Comparison of ENCODE assay signal across 1 cellular context in the genomic region with DNA sequence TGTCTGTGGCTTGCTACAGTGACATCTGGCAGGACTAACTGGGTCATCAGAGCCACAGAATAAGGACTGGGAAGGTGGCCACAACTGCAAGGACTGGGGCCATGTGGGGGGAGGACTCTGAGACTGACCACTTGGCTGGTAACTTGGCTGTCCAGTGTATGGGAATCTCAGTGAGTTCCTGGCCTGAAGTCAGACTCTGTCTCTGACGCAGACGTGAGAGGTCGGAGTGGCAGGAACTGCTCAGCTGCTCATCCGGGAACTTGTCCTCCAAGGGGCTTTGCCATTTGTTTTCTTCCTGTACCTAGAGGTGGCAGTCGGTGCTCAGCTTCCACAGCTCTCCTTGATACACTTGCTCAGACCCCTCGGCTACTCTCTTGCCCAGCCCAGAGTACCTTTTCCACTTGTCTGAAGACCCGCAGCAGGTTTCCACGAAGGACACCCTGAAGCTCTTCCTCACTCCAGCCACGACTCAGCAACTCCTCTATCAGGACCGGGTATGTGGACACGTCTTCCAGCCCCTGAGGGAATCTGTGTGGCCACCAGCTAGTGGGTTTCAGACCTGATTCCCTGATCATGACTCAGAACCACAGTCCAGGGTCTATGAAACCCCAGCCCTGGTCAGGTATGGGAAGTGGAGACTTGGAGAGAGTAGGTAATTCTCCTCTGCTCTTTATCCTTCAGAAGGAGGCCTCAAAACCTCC.
TF ChIP-seq lines count a peak whose summit lies in the region.

No MANE protein-coding gene starts in this region.

TF ChIP-seq in HepG2, 621 proteins besides CTCF, POLR2A, EP300 and RAD21 (continued from another document):
- TF ChIP-seq, protein P1, sequence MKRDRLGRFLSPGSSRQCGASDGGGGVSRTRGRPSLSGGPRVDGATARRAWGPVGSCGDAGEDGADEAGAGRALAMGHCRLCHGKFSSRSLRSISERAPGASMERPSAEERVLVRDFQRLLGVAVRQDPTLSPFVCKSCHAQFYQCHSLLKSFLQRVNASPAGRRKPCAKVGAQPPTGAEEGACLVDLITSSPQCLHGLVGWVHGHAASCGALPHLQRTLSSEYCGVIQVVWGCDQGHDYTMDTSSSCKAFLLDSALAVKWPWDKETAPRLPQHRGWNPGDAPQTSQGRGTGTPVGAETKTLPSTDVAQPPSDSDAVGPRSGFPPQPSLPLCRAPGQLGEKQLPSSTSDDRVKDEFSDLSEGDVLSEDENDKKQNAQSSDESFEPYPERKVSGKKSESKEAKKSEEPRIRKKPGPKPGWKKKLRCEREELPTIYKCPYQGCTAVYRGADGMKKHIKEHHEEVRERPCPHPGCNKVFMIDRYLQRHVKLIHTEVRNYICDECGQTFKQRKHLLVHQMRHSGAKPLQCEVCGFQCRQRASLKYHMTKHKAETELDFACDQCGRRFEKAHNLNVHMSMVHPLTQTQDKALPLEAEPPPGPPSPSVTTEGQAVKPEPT (CRISPR knock-in tag; IDR thresholded peaks at IDR 0.05; ENCODE audit: low read depth), result no peak
- TF ChIP-seq CSRNP1 (CRISPR knock-in tag; IDR thresholded peaks at IDR 0.05), result no peak
- no peak for TF ChIP-seq DNMT3B (CRISPR knock-in tag; conservative IDR thresholded peaks at IDR 0.05)
- no peak for TF ChIP-seq NR2F6 (IDR thresholded peaks at IDR 0.05)
- 0 out of 2 replicates have a peak, but pooled peaks have one; percentile 11 for TF ChIP-seq NR2F6 (CRISPR knock-in tag; IDR thresholded peaks at IDR 0.05)
- TF ChIP-seq, protein P2, sequence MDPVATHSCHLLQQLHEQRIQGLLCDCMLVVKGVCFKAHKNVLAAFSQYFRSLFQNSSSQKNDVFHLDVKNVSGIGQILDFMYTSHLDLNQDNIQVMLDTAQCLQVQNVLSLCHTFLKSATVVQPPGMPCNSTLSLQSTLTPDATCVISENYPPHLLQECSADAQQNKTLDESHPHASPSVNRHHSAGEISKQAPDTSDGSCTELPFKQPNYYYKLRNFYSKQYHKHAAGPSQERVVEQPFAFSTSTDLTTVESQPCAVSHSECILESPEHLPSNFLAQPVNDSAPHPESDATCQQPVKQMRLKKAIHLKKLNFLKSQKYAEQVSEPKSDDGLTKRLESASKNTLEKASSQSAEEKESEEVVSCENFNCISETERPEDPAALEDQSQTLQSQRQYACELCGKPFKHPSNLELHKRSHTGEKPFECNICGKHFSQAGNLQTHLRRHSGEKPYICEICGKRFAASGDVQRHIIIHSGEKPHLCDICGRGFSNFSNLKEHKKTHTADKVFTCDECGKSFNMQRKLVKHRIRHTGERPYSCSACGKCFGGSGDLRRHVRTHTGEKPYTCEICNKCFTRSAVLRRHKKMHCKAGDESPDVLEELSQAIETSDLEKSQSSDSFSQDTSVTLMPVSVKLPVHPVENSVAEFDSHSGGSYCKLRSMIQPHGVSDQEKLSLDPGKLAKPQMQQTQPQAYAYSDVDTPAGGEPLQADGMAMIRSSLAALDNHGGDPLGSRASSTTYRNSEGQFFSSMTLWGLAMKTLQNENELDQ (CRISPR knock-in tag; IDR thresholded peaks at IDR 0.05; ENCODE audit: borderline replicate concordance), result 0 out of 2 replicates have a peak, but pooled peaks have one; percentile 5
- TF ChIP-seq IRF9 (CRISPR knock-in tag; IDR thresholded peaks at IDR 0.05; ENCODE audit: borderline replicate concordance), result no peak
- no peak for TF ChIP-seq POGK (CRISPR knock-in tag; conservative IDR thresholded peaks at IDR 0.05)
- no peak for TF ChIP-seq RCOR2 (CRISPR knock-in tag; IDR thresholded peaks at IDR 0.05)
- no peak for TF ChIP-seq ONECUT2 (CRISPR knock-in tag; IDR thresholded peaks at IDR 0.05)
- TF ChIP-seq ZNF275 (CRISPR knock-in tag; IDR thresholded peaks at IDR 0.05; ENCODE audit: borderline replicate concordance), result no peak
- no peak for TF ChIP-seq ZSCAN31 (CRISPR knock-in tag; IDR thresholded peaks at IDR 0.05; ENCODE audit: low read depth)
- TF ChIP-seq REXO4 (CRISPR knock-in tag; IDR thresholded peaks at IDR 0.05; ENCODE audit: borderline replicate concordance), result no peak
- no peak for TF ChIP-seq ATF7-NPFF (CRISPR knock-in tag; IDR thresholded peaks at IDR 0.05; ENCODE audit: low read depth)
- TF ChIP-seq SNAI1 (CRISPR knock-in tag; IDR thresholded peaks at IDR 0.05; ENCODE audit: borderline replicate concordance), result no peak
- no peak for TF ChIP-seq PAX8 (CRISPR knock-in tag; IDR thresholded peaks at IDR 0.05; ENCODE audit: borderline replicate concordance)
- TF ChIP-seq NKX3-1 (CRISPR knock-in tag; IDR thresholded peaks at IDR 0.05), result no peak
- TF ChIP-seq ZNF224 (CRISPR knock-in tag; IDR thresholded peaks at IDR 0.05), result 0 out of 2 replicates have a peak, but pooled peaks have one; percentile 62
- TF ChIP-seq, protein P3, sequence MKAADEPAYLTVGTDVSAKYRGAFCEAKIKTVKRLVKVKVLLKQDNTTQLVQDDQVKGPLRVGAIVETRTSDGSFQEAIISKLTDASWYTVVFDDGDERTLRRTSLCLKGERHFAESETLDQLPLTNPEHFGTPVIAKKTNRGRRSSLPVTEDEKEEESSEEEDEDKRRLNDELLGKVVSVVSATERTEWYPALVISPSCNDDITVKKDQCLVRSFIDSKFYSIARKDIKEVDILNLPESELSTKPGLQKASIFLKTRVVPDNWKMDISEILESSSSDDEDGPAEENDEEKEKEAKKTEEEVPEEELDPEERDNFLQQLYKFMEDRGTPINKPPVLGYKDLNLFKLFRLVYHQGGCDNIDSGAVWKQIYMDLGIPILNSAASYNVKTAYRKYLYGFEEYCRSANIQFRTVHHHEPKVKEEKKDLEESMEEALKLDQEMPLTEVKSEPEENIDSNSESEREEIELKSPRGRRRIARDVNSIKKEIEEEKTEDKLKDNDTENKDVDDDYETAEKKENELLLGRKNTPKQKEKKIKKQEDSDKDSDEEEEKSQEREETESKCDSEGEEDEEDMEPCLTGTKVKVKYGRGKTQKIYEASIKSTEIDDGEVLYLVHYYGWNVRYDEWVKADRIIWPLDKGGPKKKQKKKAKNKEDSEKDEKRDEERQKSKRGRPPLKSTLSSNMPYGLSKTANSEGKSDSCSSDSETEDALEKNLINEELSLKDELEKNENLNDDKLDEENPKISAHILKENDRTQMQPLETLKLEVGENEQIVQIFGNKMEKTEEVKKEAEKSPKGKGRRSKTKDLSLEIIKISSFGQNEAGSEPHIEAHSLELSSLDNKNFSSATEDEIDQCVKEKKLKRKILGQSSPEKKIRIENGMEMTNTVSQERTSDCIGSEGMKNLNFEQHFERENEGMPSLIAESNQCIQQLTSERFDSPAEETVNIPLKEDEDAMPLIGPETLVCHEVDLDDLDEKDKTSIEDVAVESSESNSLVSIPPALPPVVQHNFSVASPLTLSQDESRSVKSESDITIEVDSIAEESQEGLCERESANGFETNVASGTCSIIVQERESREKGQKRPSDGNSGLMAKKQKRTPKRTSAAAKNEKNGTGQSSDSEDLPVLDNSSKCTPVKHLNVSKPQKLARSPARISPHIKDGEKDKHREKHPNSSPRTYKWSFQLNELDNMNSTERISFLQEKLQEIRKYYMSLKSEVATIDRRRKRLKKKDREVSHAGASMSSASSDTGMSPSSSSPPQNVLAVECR (CRISPR knock-in tag; IDR thresholded peaks at IDR 0.05; ENCODE audit: borderline replicate concordance), result peak; percentile 36; the same call in 1 of the 2 replicates
- no peak for TF ChIP-seq RAD51 (IDR thresholded peaks at IDR 0.05; ENCODE audit: borderline replicate concordance)
- TF ChIP-seq ZFY (CRISPR knock-in tag; IDR thresholded peaks at IDR 0.05), result no peak
- no peak for TF ChIP-seq ETV5 (CRISPR knock-in tag; IDR thresholded peaks at IDR 0.05; ENCODE audit: borderline replicate concordance)
- TF ChIP-seq ZNF891 (CRISPR knock-in tag; IDR thresholded peaks at IDR 0.05), result peak; percentile 34; the same call in 1 of the 2 replicates
- TF ChIP-seq ZSCAN22 (CRISPR knock-in tag; IDR thresholded peaks at IDR 0.05), result no peak
- 0 out of 2 replicates have a peak, but pooled peaks have one; percentile 27 for TF ChIP-seq ZNF670 (CRISPR knock-in tag; IDR thresholded peaks at IDR 0.05; ENCODE audit: borderline replicate concordance)
- no peak for TF ChIP-seq IRF1 (CRISPR knock-in tag; IDR thresholded peaks at IDR 0.05; ENCODE audit: low read depth)
- TF ChIP-seq MZF1 (CRISPR knock-in tag; IDR thresholded peaks at IDR 0.05; ENCODE audit: borderline replicate concordance), result no peak
- TF ChIP-seq ZNF619 (CRISPR knock-in tag; IDR thresholded peaks at IDR 0.05), result no peak
- no peak for TF ChIP-seq ZC3H4 (CRISPR knock-in tag; IDR thresholded peaks at IDR 0.05; ENCODE audit: borderline replicate concordance)
- no peak for TF ChIP-seq RORA (CRISPR knock-in tag; IDR thresholded peaks at IDR 0.05)
- TF ChIP-seq FOXA1 (IDR thresholded peaks at IDR 0.05), result no peak
- TF ChIP-seq FOXA1 (CRISPR knock-in tag; IDR thresholded peaks at IDR 0.05), result no peak
- peak; percentile 48 for TF ChIP-seq POLR2AphosphoS5 (IDR thresholded peaks at IDR 0.05; ENCODE audit: low read depth, low read length)
- TF ChIP-seq ZNF652 (CRISPR knock-in tag; IDR thresholded peaks at IDR 0.05; ENCODE audit: borderline replicate concordance, low read depth), result no peak
- TF ChIP-seq, protein P4, sequence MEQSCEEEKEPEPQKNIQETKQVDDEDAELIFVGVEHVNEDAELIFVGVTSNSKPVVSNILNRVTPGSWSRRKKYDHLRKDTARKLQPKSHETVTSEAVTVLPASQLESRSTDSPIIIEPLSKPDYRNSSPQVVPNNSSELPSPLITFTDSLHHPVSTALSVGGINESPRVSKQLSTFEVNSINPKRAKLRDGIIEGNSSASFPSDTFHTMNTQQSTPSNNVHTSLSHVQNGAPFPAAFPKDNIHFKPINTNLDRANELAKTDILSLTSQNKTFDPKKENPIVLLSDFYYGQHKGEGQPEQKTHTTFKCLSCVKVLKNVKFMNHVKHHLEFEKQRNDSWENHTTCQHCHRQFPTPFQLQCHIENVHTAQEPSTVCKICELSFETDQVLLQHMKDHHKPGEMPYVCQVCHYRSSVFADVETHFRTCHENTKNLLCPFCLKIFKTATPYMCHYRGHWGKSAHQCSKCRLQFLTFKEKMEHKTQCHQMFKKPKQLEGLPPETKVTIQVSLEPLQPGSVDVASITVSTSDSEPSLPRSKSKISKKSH (CRISPR knock-in tag; IDR thresholded peaks at IDR 0.05; ENCODE audit: borderline replicate concordance), result peak; percentile 31; the same call in 1 of the 2 replicates
- TF ChIP-seq ZNF121 (CRISPR knock-in tag; IDR thresholded peaks at IDR 0.05), result no peak
- TF ChIP-seq ZMAT3 (CRISPR knock-in tag; conservative IDR thresholded peaks at IDR 0.05), result 0 out of 2 replicates have a peak, but pooled peaks have one; percentile 44
